8 cellular contexts compared by ENCODE assay signal in genomic region chr7:24171946-24172345, GRCh38.
A peak's percentile ranks its signal among the peaks of the same experiment; 100 is the strongest.
DNase-seq lines count a peak whose midpoint lies in the region; ATAC-seq, FAIRE-seq and TF ChIP-seq lines count a peak whose summit lies in the region.
"Not testable (repeated sequence)": the region's sequence is repeated elsewhere in the genome, so short reads cannot be mapped to it uniquely, and the experiment has no call there.

No MANE protein-coding gene starts in this region.

- H2AFZ ChIP-seq in hepatocyte = not testable (repeated sequence)

- CTCF ChIA-PET in Caco-2 (lab: Charles Lee) = not testable (repeated sequence)

- not testable (repeated sequence) for H3K4me3 ChIP-seq in Caco-2 (ENCODE audit: low read depth, low read length); duodenal mucosa (ENCODE audit: low read depth in 1 of 2, low read length in 2 of 2); hepatocyte; mesendoderm (ENCODE audit: low read length); mucosa of descending colon; small intestine (ENCODE audit: low read depth in 1 of 2, low read length in 2 of 2)

- DNase-seq in Caco-2 (peak; percentile 41 to 49), hepatocyte (ENCODE audit: low spot score) (peak; percentile 39), mesendoderm (peak; percentile 28), mucosa of descending colon (peak in 1 of 3 donors; percentile 32), small intestine (peak; percentile 94)
- DNase-seq in left colon; progenitor cell of endocrine pancreas (ENCODE audit: low spot score, unreplicated experiment): not testable (repeated sequence)

- H3K27me3 Mint-ChIP-seq in Caco-2 (ENCODE audit: insufficient read depth, unreplicated experiment); progenitor cell of endocrine pancreas: not testable (repeated sequence)

- H4K20me1 ChIP-seq in hepatocyte (ENCODE audit: insufficient read depth, poor library complexity, severe bottlenecking) = not testable (repeated sequence)

- not testable (repeated sequence) for H3K9me2 ChIP-seq in hepatocyte (replicated peaks; ENCODE audit: insufficient read depth)

- not testable (repeated sequence) for H2BK5ac ChIP-seq in mesendoderm (ENCODE audit: low read length)

- not testable (repeated sequence) for BruUV-seq in Caco-2 (replicated peaks; lab: Mats Ljungman, UMichigan)

- not testable (repeated sequence) for H2BK15ac ChIP-seq in mesendoderm (replicated peaks; ENCODE audit: low read depth)

- not testable (repeated sequence) for H3K4ac ChIP-seq in mesendoderm (ENCODE audit: low read depth, low read length)

- H3K9me3 ChIP-seq in Caco-2; duodenal mucosa (ENCODE audit: control insufficient read depth in 1 of 2, low read length in 2 of 2); hepatocyte (ENCODE audit: low read depth); mucosa of descending colon; small intestine (ENCODE audit: control insufficient read depth, low read depth): not testable (repeated sequence)

- POLR2A ChIA-PET in Caco-2 (lab: Charles Lee) = not testable (repeated sequence)

- H3K4me1 Mint-ChIP-seq in Caco-2 (ENCODE audit: low read depth, unreplicated experiment) (peaks cover 13% of the 10 kb centered on the region), progenitor cell of endocrine pancreas (ENCODE audit: low read depth) (peaks cover 15% of the 10 kb centered on the region)

- not testable (repeated sequence) for H3K27me3 ChIP-seq in Caco-2 (replicated peaks; ENCODE audit: control insufficient read depth, insufficient read depth, low read length); duodenal mucosa (ENCODE audit: control insufficient read depth in 1 of 2, insufficient read depth in 2 of 2, low read length in 2 of 2); hepatocyte; mesendoderm (ENCODE audit: insufficient read depth, low read length, poor library complexity); small intestine (ENCODE audit: control insufficient read depth in 2 of 2, insufficient read depth in 2 of 2, low read length in 2 of 2)

- not testable (repeated sequence) for TF ChIP-seq CTCF in Caco-2 (IDR thresholded peaks at IDR 0.05; ENCODE audit: insufficient read depth in 1 of 2, low read depth in 1 of 2, low read length in 1 of 2, severe bottlenecking in 1 of 2, unreplicated experiment in 1 of 2); hepatocyte (IDR thresholded peaks at IDR 0.05; ENCODE audit: poor library complexity); mucosa of descending colon (IDR thresholded peaks at IDR 0.05); progenitor cell of endocrine pancreas (IDR thresholded peaks at IDR 0.05; ENCODE audit: unreplicated experiment)

- not testable (repeated sequence) for H3K36me3 Mint-ChIP-seq in Caco-2 (ENCODE audit: insufficient read depth, unreplicated experiment); progenitor cell of endocrine pancreas (ENCODE audit: insufficient read depth)

- H3K27ac Mint-ChIP-seq in Caco-2 (ENCODE audit: unreplicated experiment) (peak overlapping the region; percentile 37), progenitor cell of endocrine pancreas (peak overlapping the region; percentile 80)

- not testable (repeated sequence) for H3K4me3 Mint-ChIP-seq in Caco-2 (ENCODE audit: unreplicated experiment); progenitor cell of endocrine pancreas (ENCODE audit: low read depth)

- ATAC-seq in left colon = peak; percentile 83
- ATAC-seq in mucosa of descending colon = peak; percentile 46

- H3K9ac ChIP-seq in duodenal mucosa (ENCODE audit: low read depth in 1 of 2, low read length in 2 of 2); mesendoderm (ENCODE audit: low read length): not testable (repeated sequence)

- H2BK120ac ChIP-seq in mesendoderm (ENCODE audit: low read depth, low read length) = not testable (repeated sequence)

- H3K27ac ChIP-seq in duodenal mucosa (ENCODE audit: low read depth, low read length) = peak overlapping the region; percentile 30
- H3K27ac ChIP-seq in hepatocyte; mesendoderm (ENCODE audit: low read depth, low read length); small intestine (ENCODE audit: low read depth in 1 of 2, low read length in 1 of 2): not testable (repeated sequence)

- FAIRE-seq in small intestine (lab: Jason Lieb, UNC) = not testable (repeated sequence)

- H3K56ac ChIP-seq in mesendoderm (ENCODE audit: low read length) = not testable (repeated sequence)

- intact Hi-C loops in Caco-2 (cut with micrococcal nuclease; ENCODE audit: unreplicated experiment); left colon (cut with DNase I, micrococcal nuclease); mucosa of descending colon (cut with DNase I, micrococcal nuclease): not testable (repeated sequence)

- not testable (repeated sequence) for H3K36me3 ChIP-seq in Caco-2 (ENCODE audit: control insufficient read depth, insufficient read depth, low read length); duodenal mucosa (ENCODE audit: control insufficient read depth in 1 of 2, insufficient read depth in 2 of 2, low read length in 2 of 2); hepatocyte (replicated peaks; ENCODE audit: insufficient read depth, low read depth); mesendoderm (ENCODE audit: control insufficient read depth, insufficient read depth, low read length); mucosa of descending colon (ENCODE audit: low read depth); small intestine (ENCODE audit: control insufficient read depth in 2 of 2, insufficient read depth in 2 of 2, low read length in 2 of 2)

- H3K23ac ChIP-seq in mesendoderm (ENCODE audit: low read length) = not testable (repeated sequence)

- H4K5ac ChIP-seq in mesendoderm (ENCODE audit: low read length) = not testable (repeated sequence)

- not testable (repeated sequence) for H3K4me2 ChIP-seq in hepatocyte; mesendoderm (ENCODE audit: low read length)

- not testable (repeated sequence) for H2AK5ac ChIP-seq in mesendoderm (ENCODE audit: low read length)

- 54% methylated on average over 10 of the region's 10 CpGs for WGBS in hepatocyte (ENCODE audit: low lambda C conversion rate, missing lambda C conversion rate)
- no CpG with 5 or more reads among the region's 10 CpGs for WGBS in mesendoderm (ENCODE audit: extremely low coverage, insufficient coverage, low lambda C conversion rate)
- WGBS in small intestine, 3 donors = 18 to 67% (median 22%) methylated on average over 10 of the region's 10 CpGs

- not testable (repeated sequence) for H4K8ac ChIP-seq in mesendoderm (ENCODE audit: low read depth, low read length)

- not testable (repeated sequence) for H3K9me3 Mint-ChIP-seq in Caco-2 (ENCODE audit: unreplicated experiment); progenitor cell of endocrine pancreas (ENCODE audit: low read depth)

- not testable (repeated sequence) for H3K79me1 ChIP-seq in mesendoderm (ENCODE audit: low read length)

- H3K4me1 ChIP-seq in Caco-2 = peaks cover 18% of the 10 kb centered on the region
- peaks cover 10 to 13% of the 10 kb centered on the region in 2 donors for H3K4me1 ChIP-seq in duodenal mucosa (ENCODE audit: control insufficient read depth in 1 of 2, insufficient read depth in 2 of 2, low read length in 2 of 2)
- H3K4me1 ChIP-seq in hepatocyte (ENCODE audit: insufficient read depth); mesendoderm (ENCODE audit: control insufficient read depth, low read depth, low read length); mucosa of descending colon (ENCODE audit: low read depth); small intestine (ENCODE audit: control insufficient read depth in 2 of 2, insufficient read depth in 1 of 2, low read depth in 1 of 2, low read length in 1 of 2): not testable (repeated sequence)

- H3K18ac ChIP-seq in mesendoderm (ENCODE audit: low read length) = not testable (repeated sequence)

- not testable (repeated sequence) for H3K79me2 ChIP-seq in hepatocyte; mesendoderm (ENCODE audit: control insufficient read depth, insufficient read depth, low read length)
